16 cellular contexts compared by ENCODE assay signal in genomic region chr13:42086582-42086981, GRCh38.
"Had no signal": no experiment of that assay in that cellular context is flagged by ENCODE, and none has a peak within 500 bp of the region (broad histone marks: within the 10 kb centered on the region; RNA-seq: fewer than 3 reads in every experiment).

No MANE protein-coding gene starts in this region.

- H3K4me3 ChIP-seq: adrenal gland, cardiac muscle cell, lung, prostate gland, upper lobe of right lung had no signal

- H3K27ac Mint-ChIP-seq: activated naive CD4-positive, alpha-beta T cell treated with anti-CD3 and anti-CD28 coated beads, Interleukin-2, amount 10 ng/mL, durations not matched to agents 7 days and 5 days; stimulated activated naive CD8-positive, alpha-beta T cell treated with anti-CD3 and anti-CD28 coated beads, Interleukin-15, Interleukin-2, amounts not matched to agents 100 ng/mL and 50 ng/mL, for 24 hours; T-helper 17 cell had no signal

- H3K4me3 Mint-ChIP-seq: activated naive CD4-positive, alpha-beta T cell treated with anti-CD3 and anti-CD28 coated beads, Interleukin-2, amount 10 ng/mL, durations not matched to agents 7 days and 5 days; stimulated activated naive CD8-positive, alpha-beta T cell treated with anti-CD3 and anti-CD28 coated beads, Interleukin-15, Interleukin-2, amounts not matched to agents 100 ng/mL and 50 ng/mL, for 24 hours; T-helper 17 cell had no signal

- H3K27me3 ChIP-seq: adrenal gland, cardiac muscle cell, upper lobe of right lung had no signal

- H3K4me1 Mint-ChIP-seq: activated naive CD4-positive, alpha-beta T cell treated with anti-CD3 and anti-CD28 coated beads, Interleukin-2, amount 10 ng/mL, durations not matched to agents 7 days and 5 days had no signal

- H3K27me3 Mint-ChIP-seq: activated naive CD4-positive, alpha-beta T cell treated with anti-CD3 and anti-CD28 coated beads, Interleukin-2, amount 10 ng/mL, durations not matched to agents 7 days and 5 days; stimulated activated naive CD8-positive, alpha-beta T cell treated with anti-CD3 and anti-CD28 coated beads, Interleukin-15, Interleukin-2, amounts not matched to agents 100 ng/mL and 50 ng/mL, for 24 hours; T-helper 17 cell had no signal

- H3K36me3 ChIP-seq: adrenal gland, cardiac muscle cell, prostate gland had no signal

- H3K27ac ChIP-seq: adrenal gland, cardiac muscle cell, prostate gland, upper lobe of right lung had no signal

- H3K9me3 ChIP-seq: adrenal gland, prostate gland, upper lobe of right lung had no signal

- DNase-seq: activated CD4-positive, alpha-beta T cell treated with anti-CD3 and anti-CD28 coated beads for 48 hours; activated naive CD4-positive, alpha-beta T cell treated with anti-CD3 and anti-CD28 coated beads, Interleukin-2, amount 10 ng/mL, durations not matched to agents 7 days and 5 days; activated T-cell treated with anti-CD3 and anti-CD28 coated beads for 4 hours; adrenal gland; erythroblast; left colon; midbrain; right cardiac atrium; small intestine; stimulated activated CD4-positive, alpha-beta T cell treated with anti-CD3 and anti-CD28 coated beads, Interleukin-4, amount 100 ng/mL, for 24 hours; T-helper 17 cell; upper lobe of right lung had no signal

- ATAC-seq: left colon, right cardiac atrium, T-helper 17 cell, upper lobe of right lung had no signal

- H3K4me1 ChIP-seq: adrenal gland, prostate gland, upper lobe of right lung had no signal
